16 cellular contexts compared by ENCODE assay signal in genomic region chr17:4607261-4607731, GRCh38. TPM values are rescaled to one million over a fixed set of nuclear protein-coding genes. Genes with fewer than 3 reads are reported as not detected.
DNase-seq lines count a peak whose midpoint lies in the region; ATAC-seq, FAIRE-seq and TF ChIP-seq lines count a peak whose summit lies in the region.
"Had no signal": no experiment of that assay in that cellular context is flagged by ENCODE, and none has a peak within 500 bp of the region (broad histone marks: within the 10 kb centered on the region; RNA-seq: fewer than 3 reads in every experiment).

No MANE protein-coding gene starts in this region.

- peak overlapping the region in 6 of 7 donors; percentile 7 to 80 (median 57) for H3K27ac Mint-ChIP-seq in CD14-positive monocyte
- H3K27ac Mint-ChIP-seq: activated naive CD8-positive, alpha-beta T cell had no signal

- DNase-seq in CD14-positive monocyte (ENCODE audit: low spot score) = no peak
- peak; percentile 42 for DNase-seq in choroid plexus epithelial cell (ENCODE audit: low read depth)
- peak; percentile 65 for DNase-seq in kidney
- peak in 1 of 2 donors; percentile 62 for DNase-seq in psoas muscle
- DNase-seq in NCI-H1105 (lab: John Stamatoyannopoulos, UW) = no peak
- no peak for DNase-seq in activated gamma-delta T cell (lab: John Stamatoyannopoulos, UW)
- DNase-seq in cerebellum (ENCODE audit: low spot score) = no peak
- DNase-seq: activated CD8-positive, alpha-beta memory T cell treated with anti-CD3 and anti-CD28 coated beads for 24 hours; NCI-H1048; T1000 had no signal

- H3K9me3 Mint-ChIP-seq in CD14-positive monocyte = no peaks in the 10 kb centered on the region

- peaks cover 8 to 15% (median 14%) of the 10 kb centered on the region in 3 donors for H3K27me3 Mint-ChIP-seq in CD14-positive monocyte (ENCODE audit: low read depth in 3 of 3)

- TF ChIP-seq CTCF in CD14-positive monocyte (IDR thresholded peaks at IDR 0.05) (no peak), choroid plexus epithelial cell (conservative IDR thresholded peaks at IDR 0.05; ENCODE audit: low read depth, low read length) (no peak), kidney (IDR thresholded peaks at IDR 0.05; ENCODE audit: borderline replicate concordance, extremely low read depth, insufficient read depth) (no peak), psoas muscle (IDR thresholded peaks at IDR 0.05) (no peak)

- intact Hi-C loops in CD14-positive monocyte (cut with micrococcal nuclease) = no loop called here
- intact Hi-C loops in kidney (cut with DNase I) = no loop called here
- intact Hi-C loops in psoas muscle (cut with DNase I) = no loop called here

- no peak for FAIRE-seq in kidney (lab: Jason Lieb, UNC)
- FAIRE-seq: urothelium cell line had no signal

- no peaks in the 10 kb centered on the region for H3K27me3 ChIP-seq in psoas muscle (ENCODE audit: insufficient read depth in 3 of 3, low read length in 2 of 3)

- H3K4me3 Mint-ChIP-seq in CD14-positive monocyte = peak overlapping the region; percentile 56 to 64
- H3K4me3 Mint-ChIP-seq: activated naive CD8-positive, alpha-beta T cell had no signal

- WGBS in psoas muscle, 3 donors = 64 to 71% (median 68%) methylated on average over 25 of the region's 25 CpGs

- peaks cover 23% of the 10 kb centered on the region in 2 donors for H3K4me1 ChIP-seq in kidney (ENCODE audit: control insufficient read depth in 1 of 2, insufficient read depth in 1 of 2, low read depth in 1 of 2, low read length in 2 of 2)
- peaks cover 76% of the 10 kb centered on the region for H3K4me1 ChIP-seq in psoas muscle

- H3K36me3 Mint-ChIP-seq in CD14-positive monocyte = no peaks in the 10 kb centered on the region
- H3K36me3 Mint-ChIP-seq: activated naive CD8-positive, alpha-beta T cell had no signal

- H3K4me1 Mint-ChIP-seq in CD14-positive monocyte = peaks cover 19% of the 10 kb centered on the region

- H3K9me3 ChIP-seq in kidney (ENCODE audit: control insufficient read depth in 1 of 2, low read length in 2 of 2) (no peaks in the 10 kb centered on the region), psoas muscle (no peaks in the 10 kb centered on the region)

- H3K36me3 ChIP-seq in kidney (ENCODE audit: control insufficient read depth in 1 of 2, insufficient read depth in 2 of 2, low read length in 2 of 2) (peaks cover 0 to 12% of the 10 kb centered on the region in 2 donors), psoas muscle (ENCODE audit: insufficient read depth in 1 of 2, low read depth in 1 of 2) (peaks cover 0 to 48% of the 10 kb centered on the region in 2 donors)

- ATAC-seq in psoas muscle = no peak
- no peak for ATAC-seq in GM18861 (IDR thresholded peaks at IDR 0.05; ENCODE audit: unreplicated experiment)

- H3K27ac ChIP-seq in kidney (ENCODE audit: low read depth in 2 of 2, low read length in 2 of 2) = peak overlapping the region; percentile 40 to 54
- H3K27ac ChIP-seq in psoas muscle = peak overlapping the region; percentile 84

- H3K4me3 ChIP-seq in choroid plexus epithelial cell (ENCODE audit: low read depth, low read length) (no peak overlapping the region), kidney (ENCODE audit: low read length in 2 of 2) (peak overlapping the region in 1 of 2 donors; percentile 30), psoas muscle (peak overlapping the region; percentile 5)

- peak overlapping the region in 1 of 2 donors; percentile 35 for H3K9ac ChIP-seq in kidney (ENCODE audit: low read length in 2 of 2)

RNA-seq across cellular contexts. Expression of gene SMTNL2, which starts 23.0 kb away (rescaled TPM):
- polyA plus RNA-seq in CD14-positive monocyte = under 1 TPM in 1 of 2 donors, not detected in 1; 0.08 TPM
- total RNA-seq in kidney = 25.6 TPM
- polyA plus RNA-seq in kidney (ENCODE audit: insufficient read depth, low read depth, low replicate concordance) = 58.1 TPM
- 100 to 1,000 TPM; 248 to 524 (median 400) TPM for total RNA-seq in psoas muscle
- 100 to 1,000 TPM in 2 of 3 donors, 10 to 100 TPM in 1; 20.7 to 318 (median 210) TPM for polyA plus RNA-seq in psoas muscle
- total RNA-seq in cerebellum = 5.6 TPM
- total RNA-seq: HT-29, RPMI7951 had no signal

RNA-seq across cellular contexts. Expression of gene ALOX15, which starts 34.2 kb away (rescaled TPM):
- polyA plus RNA-seq in CD14-positive monocyte (under 1 TPM; 0.05 to 0.13 TPM), kidney (ENCODE audit: insufficient read depth, low read depth, low replicate concordance) (not detected), psoas muscle (not detected)
- total RNA-seq in kidney (not detected), psoas muscle (under 1 TPM in 2 of 4 donors, not detected in 2; 0.10 to 0.36 TPM), cerebellum (0.27 TPM)
- total RNA-seq: mesenteric fat pad, RPMI7951 had no signal

RNA-seq across cellular contexts. Expression of gene GGT6, which starts 46.9 kb away (rescaled TPM):
- polyA plus RNA-seq in CD14-positive monocyte (not detected), kidney (ENCODE audit: insufficient read depth, low read depth, low replicate concordance) (51.4 TPM), psoas muscle (under 1 TPM in 1 of 3 donors, not detected in 2; 0.03 TPM)
- total RNA-seq in kidney (16.8 TPM), psoas muscle (not detected), cerebellum (not detected)
- total RNA-seq: mesenteric fat pad, RPMI7951 had no signal

RNA-seq across cellular contexts. Expression of gene MYBBP1A, which starts 52.1 kb away (rescaled TPM):
- polyA plus RNA-seq in CD14-positive monocyte = 1 to 10 TPM; 4.2 to 5.3 TPM
- total RNA-seq in kidney = 51.6 TPM
- 11.9 TPM for polyA plus RNA-seq in kidney (ENCODE audit: insufficient read depth, low read depth, low replicate concordance)
- total RNA-seq in psoas muscle = 10 to 100 TPM; 31.3 to 63.2 (median 46.3) TPM
- polyA plus RNA-seq in psoas muscle = 10 to 100 TPM; 28.5 to 54.4 (median 35.5) TPM
- 26.0 TPM for total RNA-seq in cerebellum

Comparison
In these comparisons a context has a peak if more than half of its experiments do, and no peak if none do; other contexts are left out.
1. DNase-seq: peak in choroid plexus epithelial cell (single experiment) and kidney (single experiment); none in CD14-positive monocyte (single experiment), NCI-H1105 (single experiment), activated gamma-delta T cell (single experiment) and cerebellum (single experiment).
2. RNA of gene GGT6, which starts 46.9 kb away (total RNA-seq): 16.8 TPM in kidney (single experiment); not detected in cerebellum (single experiment) and not detected in psoas muscle; every median in the first group is over 10 times any median in the second.